8 cellular contexts compared by ENCODE assay signal in genomic region chr6:139846538-139847321, GRCh38.
A peak's percentile ranks its signal among the peaks of the same experiment; 100 is the strongest.
DNase-seq lines count a peak whose midpoint lies in the region; ATAC-seq, FAIRE-seq and TF ChIP-seq lines count a peak whose summit lies in the region.
"Had no signal": no experiment of that assay in that cellular context is flagged by ENCODE, and none has a peak within 500 bp of the region (broad histone marks: within the 10 kb centered on the region; RNA-seq: fewer than 3 reads in every experiment).

No MANE protein-coding gene starts in this region.

- TF ChIP-seq POLR2A in endothelial cell of umbilical vein (IDR thresholded peaks at IDR 0.05; ENCODE audit: low read depth, low read length) = no peak
- TF ChIP-seq POLR2A in tibial nerve (IDR thresholded peaks at IDR 0.05) = no peak

- in situ Hi-C loops in brain microvascular endothelial cell (cut with HindIII; ENCODE audit: low pct_ligation_motif_present, low sequenced_read_pairs) = no loop called here

- H3K9me1 ChIP-seq in endothelial cell of umbilical vein (replicated peaks; ENCODE audit: control insufficient read depth, extremely low read depth, insufficient read depth, low read length) = no peaks in the 10 kb centered on the region

- DNase-seq in KG1 (lab: John Stamatoyannopoulos, UW) (peak; percentile 32), endothelial cell of umbilical vein (ENCODE audit: low read depth, low spot score) (no peak), brain microvascular endothelial cell (no peak), tibial nerve (ENCODE audit: low spot score in 2 of 2) (no peak)
- DNase-seq: stimulated activated CD4-positive, alpha-beta T cell treated with anti-CD3 and anti-CD28 coated beads, Interleukin-4, amount 100 ng/mL, for 1 hour had no signal

- H3K4me1 ChIP-seq in endothelial cell of umbilical vein (ENCODE audit: control insufficient read depth, extremely low read depth, insufficient read depth, low read length) (no peaks in the 10 kb centered on the region), neutrophil (ENCODE audit: control insufficient read depth in 1 of 2, insufficient read depth in 1 of 2, low read depth in 1 of 2, low read length in 1 of 2) (peaks cover 15 to 16% of the 10 kb centered on the region in 2 experiments), tibial nerve (peaks cover 0 to 10% (median 0%) of the 10 kb centered on the region in 4 donors)

- WGBS in tibial nerve, 2 donors = 73 to 75% methylated on average over 7 of the region's 7 CpGs

- H3K27me3 ChIP-seq in endothelial cell of umbilical vein (ENCODE audit: control insufficient read depth in 2 of 2, insufficient read depth in 2 of 2, low read length in 2 of 2) (no peaks in the 10 kb centered on the region), neutrophil (no peaks in the 10 kb centered on the region), brain microvascular endothelial cell (replicated peaks) (no peaks in the 10 kb centered on the region), tibial nerve (no peaks in the 10 kb centered on the region)

- H3K79me2 ChIP-seq in endothelial cell of umbilical vein (ENCODE audit: control insufficient read depth, insufficient read depth, low read length) = no peaks in the 10 kb centered on the region

- TF ChIP-seq EP300 in tibial nerve (IDR thresholded peaks at IDR 0.05) = peak in 1 of 2 donors; percentile 17

- POLR2A ChIA-PET in endothelial cell of umbilical vein (lab: Charles Lee) = no interaction called here

- no TSS peak for BruUV-seq in endothelial cell of umbilical vein (replicated peaks; lab: Mats Ljungman, UMichigan)

- ATAC-seq in GM19468 (IDR thresholded peaks at IDR 0.05; ENCODE audit: extremely low read depth, unreplicated experiment) (peak; percentile 43), HG03025 (IDR thresholded peaks at IDR 0.05; ENCODE audit: low FRiP score, unreplicated experiment) (no peak)

- intact Hi-C loops in endothelial cell of umbilical vein (cut with micrococcal nuclease) = no loop called here

- H2AFZ ChIP-seq in endothelial cell of umbilical vein (ENCODE audit: low read depth, low read length) = peak overlapping the region; percentile 11

- no peak overlapping the region for H3K4me2 ChIP-seq in endothelial cell of umbilical vein (ENCODE audit: insufficient read depth, low read length)

- no peak overlapping the region for H3K27ac ChIP-seq in endothelial cell of umbilical vein (ENCODE audit: insufficient read depth, low read depth, low read length)
- H3K27ac ChIP-seq in neutrophil = peak overlapping the region; percentile 56
- no peak overlapping the region for H3K27ac ChIP-seq in brain microvascular endothelial cell
- H3K27ac ChIP-seq in tibial nerve = no peak overlapping the region

- H3K9ac ChIP-seq in endothelial cell of umbilical vein (replicated peaks; ENCODE audit: extremely low read depth, insufficient read depth, low read length) = no peak overlapping the region

- H3K36me3 ChIP-seq in endothelial cell of umbilical vein (ENCODE audit: control insufficient read depth in 2 of 2, extremely low read depth in 1 of 2, insufficient read depth in 2 of 2, low read length in 2 of 2) = no peaks in the 10 kb centered on the region
- no peaks in the 10 kb centered on the region for H3K36me3 ChIP-seq in neutrophil
- no peaks in the 10 kb centered on the region for H3K36me3 ChIP-seq in brain microvascular endothelial cell (replicated peaks)
- no peaks in the 10 kb centered on the region for H3K36me3 ChIP-seq in tibial nerve

- TF ChIP-seq CTCF in endothelial cell of umbilical vein (IDR thresholded peaks at IDR 0.05; ENCODE audit: extremely low read depth in 1 of 2, insufficient read depth in 1 of 2, low read depth in 1 of 2, low read length in 2 of 2) (no peak), neutrophil (IDR thresholded peaks at IDR 0.05) (no peak), brain microvascular endothelial cell (IDR thresholded peaks at IDR 0.05; ENCODE audit: low read depth, low read length, missing control alignments) (no peak), tibial nerve (IDR thresholded peaks at IDR 0.05) (no peak)

- no peak for FAIRE-seq in endothelial cell of umbilical vein (lab: Jason Lieb, UNC)

- H3K4me3 ChIP-seq in endothelial cell of umbilical vein (replicated peaks in 1 of 3; ENCODE audit: insufficient read depth in 1 of 3, low read depth in 1 of 3, low read length in 3 of 3) = no peak overlapping the region
- no peak overlapping the region for H3K4me3 ChIP-seq in neutrophil (ENCODE audit: low read depth in 1 of 2, low read length in 1 of 2)
- no peak overlapping the region for H3K4me3 ChIP-seq in brain microvascular endothelial cell (ENCODE audit: low read depth, low read length)
- H3K4me3 ChIP-seq in tibial nerve = no peak overlapping the region

- dilution Hi-C loops in endothelial cell of umbilical vein (cut with MboI; ENCODE audit: extremely low pct_ligation_motif_present, low sequenced_read_pairs) = no loop called here

- no peaks in the 10 kb centered on the region for H3K9me3 ChIP-seq in endothelial cell of umbilical vein (replicated peaks; ENCODE audit: control insufficient read depth, insufficient read depth, low read length)
- H3K9me3 ChIP-seq in neutrophil = no peaks in the 10 kb centered on the region
- peaks cover 0 to 16% (median 5%) of the 10 kb centered on the region in 4 donors for H3K9me3 ChIP-seq in tibial nerve

- CTCF ChIA-PET in endothelial cell of umbilical vein (lab: Charles Lee) = no interaction called here

- H4K20me1 ChIP-seq in endothelial cell of umbilical vein (replicated peaks; ENCODE audit: control insufficient read depth, extremely low read depth, insufficient read depth, low read length) = no peaks in the 10 kb centered on the region

TF ChIP-seq in endothelial cell of umbilical vein, 7 proteins besides CTCF, POLR2A, EP300 and RAD21:
- TF ChIP-seq MYC (IDR thresholded peaks at IDR 0.05; ENCODE audit: low read depth, low read length) (no peak), JUN (IDR thresholded peaks at IDR 0.05; ENCODE audit: borderline replicate concordance, insufficient read depth, insufficient read length, low read depth) (no peak), FOS (IDR thresholded peaks at IDR 0.05; ENCODE audit: borderline replicate concordance, insufficient read depth, low read length) (no peak), POLR2AphosphoS5 (IDR thresholded peaks at IDR 0.05; ENCODE audit: insufficient read depth, low read depth, low read length) (no peak), EZH2 (IDR thresholded peaks at IDR 0.05; ENCODE audit: borderline replicate concordance, low read depth, low read length, severe bottlenecking) (no peak), MAX (IDR thresholded peaks at IDR 0.05; ENCODE audit: insufficient read depth, insufficient read length) (no peak), GATA2 (IDR thresholded peaks at IDR 0.05; ENCODE audit: insufficient read depth, insufficient read length, low read depth, low read length) (no peak)
